Comparison of ENCODE assay signal across 12 cellular contexts in genomic region chr18:9661564-9661963, GRCh38. TPM values are rescaled to one million over a fixed set of nuclear protein-coding genes. Genes with fewer than 3 reads are reported as not detected.
A peak's percentile ranks its signal among the peaks of the same experiment; 100 is the strongest.
DNase-seq lines count a peak whose midpoint lies in the region; ATAC-seq lines count a peak whose summit lies in the region.
"Had no signal": no experiment of that assay in that cellular context is flagged by ENCODE, and none has a peak within 500 bp of the region (broad histone marks: within the 10 kb centered on the region; RNA-seq: fewer than 3 reads in every experiment).

No MANE protein-coding gene starts in this region.

- no peak overlapping the region for H3K9ac ChIP-seq in GM23248

- no peaks in the 10 kb centered on the region for H3K9me2 ChIP-seq in GM23248 (ENCODE audit: insufficient read depth)

- DNase-seq in GM23248 (peak; percentile 48), SJSA1 (ENCODE audit: low read depth in 1 of 2, low spot score in 2 of 2) (peak; percentile 36 to 43), fibroblast of peridontal ligament (ENCODE audit: extremely low read depth) (peak; percentile 46), NCI-H524 (lab: John Stamatoyannopoulos, UW) (no peak)
- no peak for DNase-seq in activated T-cell treated with anti-CD3 and anti-CD28 coated beads, Interleukin-2, amount 50 U/mL, for 4 hours
- DNase-seq: activated effector memory CD4-positive, alpha-beta T cell treated with anti-CD3 and anti-CD28 coated beads, Interleukin-2, amount 50 U/mL, for 16 hours; NCI-H146; right cardiac atrium had no signal

- H3K27me3 ChIP-seq in ACC112 (ENCODE audit: insufficient read depth, low read length) (no peaks in the 10 kb centered on the region), GM23248 (replicated peaks; ENCODE audit: insufficient read depth) (no peaks in the 10 kb centered on the region), SJSA1 (replicated peaks) (no peaks in the 10 kb centered on the region)

- in situ Hi-C loops in GM23248 (cut with MboI): no loop called here

- no peaks in the 10 kb centered on the region for H3F3A ChIP-seq in GM23248 (ENCODE audit: insufficient read depth)

- ATAC-seq in GM18867 (IDR thresholded peaks at IDR 0.05; ENCODE audit: unreplicated experiment) (no peak), HG03439 (IDR thresholded peaks at IDR 0.05; ENCODE audit: unreplicated experiment) (no peak)
- ATAC-seq in activated T-cell treated with anti-CD3 and anti-CD28 coated beads, Interleukin-2, amount 50 U/mL, for 4 hours: no peak
- ATAC-seq: right cardiac atrium had no signal

- no peak overlapping the region for H3K4me2 ChIP-seq in GM23248 (ENCODE audit: unreplicated experiment)

- WGBS in GM23248 (ENCODE audit: low coverage in 1 of 2, low lambda C conversion rate in 2 of 2, missing lambda C conversion rate in 2 of 2), 2 experiments: 60 to 100% methylated on average over 1 of the region's 1 CpG

- H3K4me1 ChIP-seq in ACC112 (ENCODE audit: control insufficient read depth, insufficient read depth, low read length, unreplicated experiment) (peaks cover 7% of the 10 kb centered on the region), GM23248 (ENCODE audit: insufficient read depth) (no peaks in the 10 kb centered on the region), SJSA1 (replicated peaks) (0 out of 2 replicates have a peak, but pooled peaks cover 3% of the 10 kb centered on the region)

- H3K27ac ChIP-seq in ACC112 (ENCODE audit: low read depth, low read length) (no peak overlapping the region), GM23248 (no peak overlapping the region), SJSA1 (no peak overlapping the region)

- H3K36me3 Mint-ChIP-seq in activated T-cell treated with anti-CD3 and anti-CD28 coated beads, Interleukin-2, amount 50 U/mL, for 4 hours (ENCODE audit: insufficient read depth): no peaks in the 10 kb centered on the region
- H3K36me3 Mint-ChIP-seq: CD14-positive monocyte had no signal

- H4K20me1 ChIP-seq in GM23248 (ENCODE audit: insufficient read depth): no peaks in the 10 kb centered on the region

- H3K9me3 Mint-ChIP-seq in activated T-cell treated with anti-CD3 and anti-CD28 coated beads, Interleukin-2, amount 50 U/mL, for 4 hours: no peaks in the 10 kb centered on the region
- H3K9me3 Mint-ChIP-seq: CD14-positive monocyte had no signal

- peak overlapping the region; percentile 42 for H2AFZ ChIP-seq in ACC112 (ENCODE audit: low read length, unreplicated experiment)
- no peak overlapping the region for H2AFZ ChIP-seq in GM23248

- H3K36me3 ChIP-seq in ACC112 (ENCODE audit: insufficient read depth, low read length) (no peaks in the 10 kb centered on the region), GM23248 (ENCODE audit: low read depth) (no peaks in the 10 kb centered on the region), SJSA1 (no peaks in the 10 kb centered on the region)

- H3K79me2 ChIP-seq in ACC112 (ENCODE audit: control insufficient read depth, insufficient read depth, low read length, unreplicated experiment) (no peaks in the 10 kb centered on the region), GM23248 (ENCODE audit: insufficient read depth) (no peaks in the 10 kb centered on the region)

- H3K4me3 ChIP-seq in ACC112 (ENCODE audit: low read depth, low read length) (no peak overlapping the region), GM23248 (no peak overlapping the region), SJSA1 (no peak overlapping the region)

- no peaks in the 10 kb centered on the region for H3K4me1 Mint-ChIP-seq in activated T-cell treated with anti-CD3 and anti-CD28 coated beads, Interleukin-2, amount 50 U/mL, for 4 hours (ENCODE audit: low read depth)
- H3K4me1 Mint-ChIP-seq: CD14-positive monocyte had no signal

- H3K9me3 ChIP-seq in GM23248 (ENCODE audit: low read depth) (no peaks in the 10 kb centered on the region), SJSA1 (replicated peaks) (no peaks in the 10 kb centered on the region; the same call in 1 of the 2 replicates)

- peaks cover 2% of the 10 kb centered on the region for H3K27me3 Mint-ChIP-seq in activated T-cell treated with anti-CD3 and anti-CD28 coated beads, Interleukin-2, amount 50 U/mL, for 4 hours (ENCODE audit: low read depth)

- no peak overlapping the region for H3K4me3 Mint-ChIP-seq in activated T-cell treated with anti-CD3 and anti-CD28 coated beads, Interleukin-2, amount 50 U/mL, for 4 hours
- H3K4me3 Mint-ChIP-seq: CD14-positive monocyte had no signal

RNA-seq across cellular contexts. Expression of gene RAB31, which starts 46.5 kb away (rescaled TPM):
- 40.5 and 49.2 TPM in 2 replicates for total RNA-seq in GM23248 (2014; rRNA removed; shearing (Covaris generic))
- polyA plus RNA-seq in GM23248 (2016; fragmentation: Nextera tagmentation; extraction: Ambion mirVana): 144 and 162 TPM in 2 replicates
- total RNA-seq in SJSA1 (2014; rRNA removed; shearing (Covaris generic)): 58.9 and 72.2 TPM in 2 replicates
- total RNA-seq in activated T-cell treated with anti-CD3 and anti-CD28 coated beads, Interleukin-2, amount 50 U/mL, for 4 hours: 1 to 10 TPM in 2 of 3 donors, under 1 TPM in 1; 0.40 to 1.8 (median 1.2) TPM

RNA-seq across cellular contexts. Expression of gene PPP4R1, which starts 47.2 kb away (rescaled TPM):
- total RNA-seq in GM23248 (2014; rRNA removed; shearing (Covaris generic)): 85.5 and 97.9 TPM in 2 replicates
- 31.8 and 33.0 TPM in 2 replicates for polyA plus RNA-seq in GM23248 (2016; fragmentation: Nextera tagmentation; extraction: Ambion mirVana)
- total RNA-seq in SJSA1 (2014; rRNA removed; shearing (Covaris generic)): 118 and 130 TPM in 2 replicates
- total RNA-seq in activated T-cell treated with anti-CD3 and anti-CD28 coated beads, Interleukin-2, amount 50 U/mL, for 4 hours: 10 to 100 TPM; 32.6 to 38.3 (median 36.8) TPM

Comparison
In these comparisons a context has a peak if more than half of its experiments do, and no peak if none do; other contexts are left out.
1. DNase-seq: peak in GM23248 (single experiment), SJSA1 (2 of 2) and fibroblast of peridontal ligament (single experiment); none in NCI-H524 (0 of 2) and activated T-cell treated with anti-CD3 and anti-CD28 coated beads, Interleukin-2, amount 50 U/mL, for 4 hours (single experiment).
2. RNA of gene RAB31, which starts 46.5 kb away (total RNA-seq): 58.9 to 72.2 TPM in SJSA1 and 40.5 to 49.2 TPM in GM23248; 0.40 to 1.8 TPM in activated T-cell treated with anti-CD3 and anti-CD28 coated beads, Interleukin-2, amount 50 U/mL, for 4 hours; every median in the first group is over 10 times any median in the second.